1 cellular context compared by ENCODE assay signal in genomic region chr6:150639823-150640331, GRCh38.
TF ChIP-seq lines count a peak whose summit lies in the region.

No MANE protein-coding gene starts in this region.

TF ChIP-seq in HEK293, 187 proteins besides CTCF, POLR2A, EP300 and RAD21 (continued from another document):
- TF ChIP-seq REST (tag by site-specific recombination; IDR thresholded peaks at IDR 0.05): peak; percentile 73
